Comparison of ENCODE assay signal across 19 cellular contexts in genomic region chr2:207327513-207327912, GRCh38.
"Had no signal": no experiment of that assay in that cellular context is flagged by ENCODE, and none has a peak within 500 bp of the region (broad histone marks: within the 10 kb centered on the region; RNA-seq: fewer than 3 reads in every experiment).

No MANE protein-coding gene starts in this region.

- H3K27me3 ChIP-seq: adrenal gland, heart right ventricle, neural progenitor cell, pancreas, thyroid gland, uterus had no signal

- H3K27ac ChIP-seq: adrenal gland, heart right ventricle, neural progenitor cell, pancreas, thyroid gland, uterus, VCaP had no signal

- H3K4me1 ChIP-seq: neural progenitor cell, pancreas, uterus had no signal

- FAIRE-seq: frontal cortex, pancreas had no signal

- H3K36me3 Mint-ChIP-seq: neural progenitor cell had no signal

- H3K27ac Mint-ChIP-seq: activated CD8-positive, alpha-beta T cell treated with anti-CD3 and anti-CD28 coated beads, Interleukin-2, amount 10 ng/mL, durations not matched to agents 7 days and 5 days; neural progenitor cell had no signal

- DNase-seq: activated CD4-positive, alpha-beta T cell treated with anti-CD3 and anti-CD28 coated beads for 4 hours; activated CD8-positive, alpha-beta memory T cell treated with anti-CD3 and anti-CD28 coated beads, Interleukin-2, amount 50 U/mL, for 48 hours; activated CD8-positive, alpha-beta T cell treated with anti-CD3 and anti-CD28 coated beads, Interleukin-2, amount 10 ng/mL, durations not matched to agents 7 days and 5 days; activated naive CD4-positive, alpha-beta T cell treated with anti-CD3 and anti-CD28 coated beads, Interleukin-2, amount 50 U/mL, for 16 hours; adrenal gland; caudate nucleus; cortex of kidney; effector memory CD4-positive, alpha-beta T cell; heart right ventricle; islet precursor cell; mesendoderm; pancreas; stimulated activated CD4-positive, alpha-beta T cell treated with anti-CD3 and anti-CD28 coated beads, Interleukin-4, amount 100 ng/mL, for 4 hours; T-helper 9 cell; thyroid gland; uterus had no signal

- H3K4me3 ChIP-seq: adrenal gland, heart right ventricle, neural progenitor cell, pancreas, thyroid gland, uterus had no signal

- H3K9me3 ChIP-seq: adrenal gland, heart right ventricle, pancreas, thyroid gland, uterus had no signal

- H3K4me3 Mint-ChIP-seq: activated CD8-positive, alpha-beta T cell treated with anti-CD3 and anti-CD28 coated beads, Interleukin-2, amount 10 ng/mL, durations not matched to agents 7 days and 5 days; neural progenitor cell had no signal

- H3K9me3 Mint-ChIP-seq: neural progenitor cell had no signal

- H3K36me3 ChIP-seq: adrenal gland, heart right ventricle, neural progenitor cell, pancreas, thyroid gland, uterus had no signal

- ATAC-seq: activated CD8-positive, alpha-beta T cell treated with anti-CD3 and anti-CD28 coated beads, Interleukin-2, amount 10 ng/mL, durations not matched to agents 7 days and 5 days; heart right ventricle; pancreas had no signal
